1 cellular context compared by ENCODE assay signal in genomic region chr1:228472655-228473054, GRCh38.
TF ChIP-seq lines count a peak whose summit lies in the region.

No MANE protein-coding gene starts in this region.

TF ChIP-seq in endothelial cell of umbilical vein, 7 proteins besides CTCF, POLR2A, EP300 and RAD21 (continued from another document):
- no peak for TF ChIP-seq POLR2AphosphoS5 (IDR thresholded peaks at IDR 0.05; ENCODE audit: insufficient read depth, low read depth, low read length)
- TF ChIP-seq MYC (IDR thresholded peaks at IDR 0.05; ENCODE audit: low read depth, low read length): no peak
TF ChIP-seq in endothelial cell of umbilical vein: peak in this region for 2.
